ENCODE assay signal across 8 cellular contexts in genomic region chr14:23035303-23036164, GRCh38.
DNase-seq lines count a peak whose midpoint lies in the region; ATAC-seq and TF ChIP-seq lines count a peak whose summit lies in the region.

No MANE protein-coding gene starts in this region.

- H3K9me2 ChIP-seq in OCI-LY1 (ENCODE audit: low read depth, low read length): no peaks in the 10 kb centered on the region

- H3K4me1 Mint-ChIP-seq in nephron: peaks cover 26% of the 10 kb centered on the region

- H3K4me3 Mint-ChIP-seq in nephron: peak overlapping the region; percentile 80 to 89 (median 86)

- no peaks in the 10 kb centered on the region for H3K9me3 ChIP-seq in BLaER1
- no peaks in the 10 kb centered on the region for H3K9me3 ChIP-seq in OCI-LY1 (ENCODE audit: low read length)
- H3K9me3 ChIP-seq in effector memory CD4-positive, alpha-beta T cell (ENCODE audit: control insufficient read depth, low read length): no peaks in the 10 kb centered on the region

- no peaks in the 10 kb centered on the region for H4K20me1 ChIP-seq in BLaER1
- no peaks in the 10 kb centered on the region for H4K20me1 ChIP-seq in OCI-LY1 (ENCODE audit: insufficient read depth, low read length)

- no peak for ATAC-seq in HG03139 (IDR thresholded peaks at IDR 0.05; ENCODE audit: unreplicated experiment)
- no peak for ATAC-seq in GM21576 (IDR thresholded peaks at IDR 0.05; ENCODE audit: unreplicated experiment)
- ATAC-seq in GM21717 (IDR thresholded peaks at IDR 0.05; ENCODE audit: unreplicated experiment): no peak

- no peaks in the 10 kb centered on the region for H3K27me3 ChIP-seq in BLaER1
- H3K27me3 ChIP-seq in OCI-LY1 (ENCODE audit: insufficient read depth, low read length): no peaks in the 10 kb centered on the region
- no peaks in the 10 kb centered on the region for H3K27me3 ChIP-seq in effector memory CD4-positive, alpha-beta T cell (replicated peaks; ENCODE audit: control insufficient read depth, insufficient read depth, low read length, poor library complexity, severe bottlenecking)

- peak overlapping the region; percentile 96 for H3K27ac ChIP-seq in BLaER1
- peak overlapping the region; percentile 84 for H3K27ac ChIP-seq in OCI-LY1 (ENCODE audit: low read depth, low read length, poor library complexity, severe bottlenecking)
- peak overlapping the region; percentile 87 for H3K27ac ChIP-seq in effector memory CD4-positive, alpha-beta T cell (ENCODE audit: insufficient read depth, low read length, poor library complexity, severe bottlenecking)

- DNase-seq in effector memory CD4-positive, alpha-beta T cell: no peak
- DNase-seq in NCI-H1930 (lab: John Stamatoyannopoulos, UW): no peak

- H3K4me2 ChIP-seq in BLaER1 (peak overlapping the region; percentile 45), OCI-LY1 (ENCODE audit: low read length) (peak overlapping the region; percentile 56)

- no peaks in the 10 kb centered on the region for H3K9me3 Mint-ChIP-seq in nephron

- no peaks in the 10 kb centered on the region for H3K27me3 Mint-ChIP-seq in nephron (ENCODE audit: low read depth)

- H3F3A ChIP-seq in OCI-LY1 (ENCODE audit: insufficient read depth, low read length): no peaks in the 10 kb centered on the region

- peaks cover 31% of the 10 kb centered on the region for H3K36me3 ChIP-seq in BLaER1
- peaks cover 35% of the 10 kb centered on the region for H3K36me3 ChIP-seq in OCI-LY1 (ENCODE audit: insufficient read depth, low read length)
- peaks cover 16% of the 10 kb centered on the region for H3K36me3 ChIP-seq in effector memory CD4-positive, alpha-beta T cell (ENCODE audit: control insufficient read depth, insufficient read depth, low read length)

- H3K36me3 Mint-ChIP-seq in nephron (ENCODE audit: low read depth): peaks cover 19% of the 10 kb centered on the region

- H3K4me3 ChIP-seq in BLaER1 (peak overlapping the region; percentile 89), OCI-LY1 (ENCODE audit: low read depth, low read length, poor library complexity, severe bottlenecking) (peak overlapping the region; percentile 92)
- H3K4me3 ChIP-seq in effector memory CD4-positive, alpha-beta T cell (ENCODE audit: insufficient read depth, low read depth, low read length, poor library complexity, severe bottlenecking): peak overlapping the region; percentile 79

- peak overlapping the region; percentile 97 to 99 (median 98) for H3K27ac Mint-ChIP-seq in nephron

- H3K4me1 ChIP-seq in BLaER1 (peaks cover 26% of the 10 kb centered on the region), OCI-LY1 (ENCODE audit: insufficient read depth, low read length, severe bottlenecking) (peaks cover 19% of the 10 kb centered on the region)
- H3K4me1 ChIP-seq in effector memory CD4-positive, alpha-beta T cell (ENCODE audit: control insufficient read depth, insufficient read depth, low read length, poor library complexity, severe bottlenecking): peaks cover 14% of the 10 kb centered on the region

- peak overlapping the region; percentile 90 for H2AFZ ChIP-seq in OCI-LY1 (ENCODE audit: low read length)

- TF ChIP-seq CTCF in OCI-LY1 (IDR thresholded peaks at IDR 0.05; ENCODE audit: low read length): no peak
- TF ChIP-seq CTCF in nephron (IDR thresholded peaks at IDR 0.05; ENCODE audit: unreplicated experiment in 3 of 3): peak in 1 of 3 experiments; percentile 25

- H3K79me2 ChIP-seq in OCI-LY1 (ENCODE audit: insufficient read depth, low read length): peaks cover 15% of the 10 kb centered on the region

- H3K9ac ChIP-seq in BLaER1 (peak overlapping the region; percentile 96), OCI-LY1 (ENCODE audit: low read length) (peak overlapping the region; percentile 93; the same call in 1 of the 2 replicates)
